Comparison of ENCODE assay signal across 7 cellular contexts in genomic region chr16:83826146-83826913, GRCh38. TPM values are rescaled to one million over a fixed set of nuclear protein-coding genes. Genes with fewer than 3 reads are reported as not detected.
DNase-seq lines count a peak whose midpoint lies in the region; ATAC-seq, FAIRE-seq and TF ChIP-seq lines count a peak whose summit lies in the region.

No MANE protein-coding gene starts in this region.

- H3K4ac ChIP-seq in H1 (replicated peaks; ENCODE audit: insufficient read length, low read depth, low read length) (peak overlapping the region; percentile 89), mesendoderm (ENCODE audit: low read depth, low read length) (no peak overlapping the region)

- TF ChIP-seq RAD21 in H1 (IDR thresholded peaks at IDR 0.05 in 1 of 2, conservative IDR thresholded peaks at IDR 0.05 in 1 of 2; ENCODE audit: low read depth in 2 of 2, low read length in 2 of 2): peak; percentile 99 to 100

- 53% methylated on average over 21 of the region's 21 CpGs; no CpG with 5 or more reads in 1 of the 2 experiments for WGBS in H1 (ENCODE audit: extremely low coverage in 1 of 2, insufficient coverage in 1 of 2, insufficient read length in 1 of 2, insufficient replicate concordance in 2 of 2, low coverage in 1 of 2, low lambda C conversion rate in 2 of 2, missing lambda C conversion rate in 1 of 2), 2 experiments
- WGBS in mesendoderm (ENCODE audit: extremely low coverage, insufficient coverage, low lambda C conversion rate): no CpG with 5 or more reads among the region's 21 CpGs

- H3K36me3 ChIP-seq in H1 (ENCODE audit: control insufficient read depth in 2 of 4, insufficient read depth in 4 of 4, low read length in 3 of 4) (no peaks in the 10 kb centered on the region), mesendoderm (ENCODE audit: control insufficient read depth, insufficient read depth, low read length) (no peaks in the 10 kb centered on the region)

- H3K56ac ChIP-seq in H1 (replicated peaks; ENCODE audit: insufficient read length, low read depth, low read length): no peak overlapping the region
- H3K56ac ChIP-seq in mesendoderm (ENCODE audit: low read length): peak overlapping the region; percentile 68

- peak; percentile 94 for FAIRE-seq in H1 (lab: Jason Lieb, UNC)

- H3K27ac ChIP-seq in H1 (ENCODE audit: low read depth, low read length) (no peak overlapping the region; the same call in 1 of the 2 replicates), mesendoderm (ENCODE audit: low read depth, low read length) (no peak overlapping the region)

- no peak overlapping the region for H2BK15ac ChIP-seq in H1 (ENCODE audit: low read length)
- no peak overlapping the region for H2BK15ac ChIP-seq in mesendoderm (replicated peaks; ENCODE audit: low read depth)

- no peak overlapping the region for H3K14ac ChIP-seq in H1 (ENCODE audit: insufficient read length)

- H4K8ac ChIP-seq in H1 (ENCODE audit: extremely low read depth, insufficient read depth, low read length): no peak overlapping the region
- no peak overlapping the region for H4K8ac ChIP-seq in mesendoderm (ENCODE audit: low read depth, low read length)

- no peaks in the 10 kb centered on the region for H3K23me2 ChIP-seq in H1 (ENCODE audit: low read depth, low read length)

- POLR2A ChIA-PET in H1 (lab: Charles Lee; ENCODE audit: partially characterized antibody): interaction anchor here (1.2 kb wide), 1 partner anchor 59 kb away, joined by 3 read pairs; no protein-coding TSS in a partner anchor

- no peaks in the 10 kb centered on the region for H3K9me3 ChIP-seq in H1 (ENCODE audit: insufficient read depth in 2 of 2, low read depth in 1 of 2, low read length in 1 of 2)

- no peak overlapping the region for H2BK20ac ChIP-seq in H1 (ENCODE audit: low read length)

- CTCF ChIA-PET in H1 (lab: Charles Lee; ENCODE audit: partially characterized antibody): interaction anchor here (0.7 to 5.5 kb wide), 28 partner anchors 10 to 129 kb away, joined by 3 to 67 read pairs (median 6); no protein-coding TSS in a partner anchor

- H4K5ac ChIP-seq in H1 (ENCODE audit: insufficient read length, low read depth, low read length): peak overlapping the region; percentile 55
- no peak overlapping the region for H4K5ac ChIP-seq in mesendoderm (ENCODE audit: low read length)

- H3K4me1 ChIP-seq in H1 (replicated peaks in 1 of 4; ENCODE audit: control insufficient read depth in 3 of 4, insufficient read depth in 4 of 4, low read length in 3 of 4) (peaks cover 6 to 11% (median 8%) of the 10 kb centered on the region in 4 experiments), mesendoderm (ENCODE audit: control insufficient read depth, low read depth, low read length) (peaks cover 5% of the 10 kb centered on the region)

- no peaks in the 10 kb centered on the region for H3K27me3 ChIP-seq in H1 (replicated peaks in 1 of 4; ENCODE audit: control insufficient read depth in 3 of 4, extremely low read depth in 1 of 4, insufficient read depth in 3 of 4, low read length in 3 of 4)
- no peaks in the 10 kb centered on the region for H3K27me3 ChIP-seq in mesendoderm (ENCODE audit: insufficient read depth, low read length, poor library complexity)

- H2BK120ac ChIP-seq in H1 (replicated peaks; ENCODE audit: low read depth, low read length) (peak overlapping the region; percentile 58), mesendoderm (ENCODE audit: low read depth, low read length) (no peak overlapping the region)

- no peak overlapping the region for H3K23ac ChIP-seq in H1 (ENCODE audit: insufficient read length)
- H3K23ac ChIP-seq in mesendoderm (ENCODE audit: low read length): no peak overlapping the region

- peak overlapping the region; percentile 97 for H4K91ac ChIP-seq in H1 (replicated peaks; ENCODE audit: insufficient read length, low read length)

- H2BK5ac ChIP-seq in H1 (ENCODE audit: low read depth, low read length) (peak overlapping the region; percentile 30; the same call in 1 of the 2 replicates), mesendoderm (ENCODE audit: low read length) (peak overlapping the region; percentile 64)

- TF ChIP-seq CTCF in GM12875 (IDR thresholded peaks at IDR 0.05; ENCODE audit: borderline replicate concordance, insufficient read depth, low read depth, low read length): peak; percentile 88
- TF ChIP-seq CTCF in H1 (IDR thresholded peaks at IDR 0.05; ENCODE audit: control extremely low read depth in 1 of 3, insufficient read depth in 1 of 3, low read depth in 1 of 3, low read length in 3 of 3): peak; percentile 90 to 97 (median 97)

- no peaks in the 10 kb centered on the region for H4K20me1 ChIP-seq in H1 (replicated peaks in 1 of 2; ENCODE audit: control insufficient read depth in 1 of 2, insufficient read depth in 2 of 2, low read length in 2 of 2)

- H3K79me1 ChIP-seq in H1 (ENCODE audit: low read depth, low read length): no peaks in the 10 kb centered on the region
- no peaks in the 10 kb centered on the region for H3K79me1 ChIP-seq in mesendoderm (ENCODE audit: low read length)

- no peaks in the 10 kb centered on the region for H3K79me2 ChIP-seq in H1 (ENCODE audit: control insufficient read depth in 1 of 2, insufficient read depth in 2 of 2, low read length in 2 of 2)
- H3K79me2 ChIP-seq in mesendoderm (ENCODE audit: control insufficient read depth, insufficient read depth, low read length): no peaks in the 10 kb centered on the region

- peak overlapping the region; percentile 78; the same call in 1 of the 2 replicates for H3K18ac ChIP-seq in H1 (ENCODE audit: extremely low read depth, low read length)
- peak overlapping the region; percentile 15 for H3K18ac ChIP-seq in mesendoderm (ENCODE audit: low read length)

- no peak overlapping the region for H3K9ac ChIP-seq in H1 (replicated peaks in 1 of 4; ENCODE audit: extremely low read depth in 1 of 4, low read depth in 3 of 4, low read length in 3 of 4)
- no peak overlapping the region for H3K9ac ChIP-seq in mesendoderm (ENCODE audit: low read length)

- H3K4me3 ChIP-seq in GM12875 (ENCODE audit: low read depth, low read length) (no peak overlapping the region), H1 (ENCODE audit: extremely low read depth in 1 of 4, insufficient read depth in 2 of 4, low read depth in 3 of 4, low read length in 4 of 4) (no peak overlapping the region), mesendoderm (ENCODE audit: low read length) (no peak overlapping the region)

- H2AFZ ChIP-seq in H1 (ENCODE audit: low read length): peak overlapping the region; percentile 91

- no peak overlapping the region for H3K4me2 ChIP-seq in H1 (ENCODE audit: insufficient read depth in 1 of 2, low read depth in 2 of 2, low read length in 2 of 2)
- no peak overlapping the region for H3K4me2 ChIP-seq in mesendoderm (ENCODE audit: low read length)

- DNase-seq in NCI-H82 (lab: John Stamatoyannopoulos, UW) (peak; percentile 78), H1 (ENCODE audit: low read depth in 1 of 2, low spot score in 2 of 2) (peak in 1 of 2 experiments; percentile 97), mesendoderm (peak; percentile 83)
- DNase-seq in activated CD8-positive, alpha-beta memory T cell treated with anti-CD3 and anti-CD28 coated beads for 1 hour (ENCODE audit: extremely low read depth in 1 of 2, low read depth in 1 of 2): peak; percentile 42 to 68
- peak; percentile 44 to 49 for DNase-seq in stimulated activated CD8-positive, alpha-beta memory T cell treated with anti-CD3 and anti-CD28 coated beads, Interleukin-15, amount 100 ng/mL, for 4 hours (ENCODE audit: low read depth in 2 of 2)

- TF ChIP-seq POLR2A in H1 (IDR thresholded peaks at IDR 0.05; ENCODE audit: control extremely low read depth in 1 of 2, low read depth in 2 of 2, low read length in 2 of 2): no peak

- ATAC-seq in HG02938 (IDR thresholded peaks at IDR 0.05; ENCODE audit: unreplicated experiment): peak; percentile 91

- H2AK5ac ChIP-seq in H1 (ENCODE audit: low read depth, low read length) (peak overlapping the region; percentile 41; the same call in 1 of the 2 replicates), mesendoderm (ENCODE audit: low read length) (peak overlapping the region; percentile 49)

- TF ChIP-seq EP300 in H1 (IDR thresholded peaks at IDR 0.05; ENCODE audit: borderline replicate concordance in 1 of 2, low read depth in 2 of 2, low read length in 2 of 2): 0 out of 3 replicates have a peak, but pooled peaks of 1 of the 2 experiments have one; percentile 56

- H2BK12ac ChIP-seq in H1 (ENCODE audit: low read depth, low read length): peak overlapping the region; percentile 95

TF ChIP-seq in H1, 55 proteins besides CTCF, POLR2A, EP300 and RAD21 (continues in another document):
- TF ChIP-seq CBX5 (IDR thresholded peaks at IDR 0.05; ENCODE audit: low read depth, low read length) (no peak), KDM1A (IDR thresholded peaks at IDR 0.05; ENCODE audit: borderline replicate concordance, low read length) (peak; percentile 92), BACH1 (IDR thresholded peaks at IDR 0.05; ENCODE audit: low read length) (peak; percentile 65), SIN3A (conservative IDR thresholded peaks at IDR 0.05 in 1 of 2, IDR thresholded peaks at IDR 0.05 in 1 of 2; ENCODE audit: low read depth in 1 of 2, low read length in 2 of 2) (0 out of 4 replicates have a peak, but pooled peaks of 1 of the 2 experiments have one; percentile 33), BCL11A (IDR thresholded peaks at IDR 0.05; ENCODE audit: low read depth in 2 of 2, low read length in 2 of 2) (no peak), TCF12 (IDR thresholded peaks at IDR 0.05; ENCODE audit: low read depth, low read length) (0 out of 2 replicates have a peak, but pooled peaks have one; percentile 25), RNF2 (IDR thresholded peaks at IDR 0.05; ENCODE audit: borderline replicate concordance, low read depth, low read length, missing control alignments, poor library complexity, severe bottlenecking) (no peak), JUN (IDR thresholded peaks at IDR 0.05; ENCODE audit: low read depth, low read length) (0 out of 2 replicates have a peak, but pooled peaks have one; percentile 17), YY1 (IDR thresholded peaks at IDR 0.05; ENCODE audit: low read depth, low read length) (0 out of 2 replicates have a peak, but pooled peaks have one; percentile 53), JUND (IDR thresholded peaks at IDR 0.05; ENCODE audit: low read length) (peak; percentile 14; the same call in 1 of the 2 replicates), CEBPB (IDR thresholded peaks at IDR 0.05; ENCODE audit: low read depth, low read length) (peak; percentile 53; the same call in 1 of the 2 replicates), CREB1 (IDR thresholded peaks at IDR 0.05) (0 out of 2 replicates have a peak, but pooled peaks have one; percentile 9)

RNA-seq across cellular contexts. Expression of gene HSBP1, which starts 18.6 kb away (rescaled TPM):
- 216 and 219 TPM in 2 replicates for total RNA-seq in H1 (2021; fragmentation: NEBNext Ultra II Directional; extraction: Animal tissue kit (Norgen Biotek cat#: 25700))
- 56.3 and 78.4 TPM in 2 replicates for polyA plus RNA-seq in H1 (2011; rRNA removed)
- polyA plus RNA-seq in H1 (2011; cell fraction: cytosol; rRNA removed): 125 TPM
- 96.5 TPM for polyA plus RNA-seq in H1 (2011; cell fraction: nucleus; rRNA removed)
- 163 to 277 TPM (median 180 TPM) in 4 replicates for polyA plus RNA-seq in H1 (2012, experiment 1 of 2)
- polyA plus RNA-seq in H1 (2012, experiment 2 of 2): 12.1 TPM
- 209 TPM for polyA plus RNA-seq in H1 (2013, experiment 1 of 2)
- polyA plus RNA-seq in H1 (2013, experiment 2 of 2): 210 TPM
- polyA minus RNA-seq in H1 (2011; rRNA and poly(A)+ RNA removed): 108 and 137 TPM in 2 replicates
- polyA minus RNA-seq in H1 (2011; cell fraction: cytosol; rRNA and poly(A)+ RNA removed): 50.3 TPM
- 39.2 TPM for polyA minus RNA-seq in H1 (2011; cell fraction: nucleus; rRNA and poly(A)+ RNA removed)
- polyA plus RNA-seq in mesendoderm (2013, experiment 1 of 2): 235 TPM
- polyA plus RNA-seq in mesendoderm (2013, experiment 2 of 2): 227 TPM
